8 cellular contexts compared by ENCODE assay signal in the genomic region with DNA sequence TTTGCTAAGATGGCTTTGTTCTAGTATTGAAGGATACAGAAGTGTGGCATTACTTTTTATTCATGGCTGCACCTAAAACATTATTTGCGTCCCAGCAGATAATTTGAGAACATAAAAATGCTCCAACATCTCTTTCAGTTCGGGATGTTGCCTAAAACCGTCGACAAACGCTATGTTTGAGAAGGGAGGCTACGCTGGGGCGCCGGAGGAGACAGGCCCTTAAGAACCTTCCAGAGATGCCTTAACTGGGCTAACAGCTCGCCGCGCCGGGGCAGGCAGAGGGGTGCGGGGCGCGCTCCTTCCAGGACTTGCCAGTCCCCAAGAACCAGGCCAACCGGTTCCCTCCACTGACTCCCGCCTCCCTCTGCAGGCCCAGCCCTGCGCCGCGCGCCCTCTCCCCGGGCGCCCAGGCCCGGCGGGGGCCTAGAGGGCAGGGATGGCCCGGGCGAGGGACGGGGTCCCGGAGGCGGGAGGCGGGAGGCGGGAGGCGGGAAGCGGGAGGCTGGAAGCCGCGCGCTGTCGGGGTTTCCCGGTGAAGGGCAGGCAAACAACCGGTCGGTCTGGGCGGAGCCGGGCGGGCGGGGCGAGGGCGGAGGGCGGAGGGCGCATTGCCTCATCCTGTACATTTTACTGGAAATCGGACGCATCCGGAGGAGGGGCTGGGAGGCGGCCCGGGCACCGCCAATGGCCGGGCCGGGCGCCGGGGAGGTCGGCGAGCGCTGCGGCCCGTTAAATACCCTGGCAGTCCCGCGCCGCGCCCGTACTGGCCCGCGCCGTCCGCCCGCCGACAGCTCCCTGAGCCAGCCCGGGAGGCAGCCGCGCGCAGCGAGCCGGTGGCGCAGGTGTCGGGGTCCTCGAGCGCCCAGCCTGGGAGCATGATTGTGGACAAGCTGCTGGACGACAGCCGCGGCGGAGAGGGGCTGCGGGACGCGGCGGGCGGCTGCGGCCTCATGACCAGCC. TPM values are rescaled to one million over a fixed set of nuclear protein-coding genes. Genes with fewer than 3 reads are reported as not detected.
DNase-seq lines count a peak whose midpoint lies in the region; ATAC-seq and TF ChIP-seq lines count a peak whose summit lies in the region.

A gene with protein sequence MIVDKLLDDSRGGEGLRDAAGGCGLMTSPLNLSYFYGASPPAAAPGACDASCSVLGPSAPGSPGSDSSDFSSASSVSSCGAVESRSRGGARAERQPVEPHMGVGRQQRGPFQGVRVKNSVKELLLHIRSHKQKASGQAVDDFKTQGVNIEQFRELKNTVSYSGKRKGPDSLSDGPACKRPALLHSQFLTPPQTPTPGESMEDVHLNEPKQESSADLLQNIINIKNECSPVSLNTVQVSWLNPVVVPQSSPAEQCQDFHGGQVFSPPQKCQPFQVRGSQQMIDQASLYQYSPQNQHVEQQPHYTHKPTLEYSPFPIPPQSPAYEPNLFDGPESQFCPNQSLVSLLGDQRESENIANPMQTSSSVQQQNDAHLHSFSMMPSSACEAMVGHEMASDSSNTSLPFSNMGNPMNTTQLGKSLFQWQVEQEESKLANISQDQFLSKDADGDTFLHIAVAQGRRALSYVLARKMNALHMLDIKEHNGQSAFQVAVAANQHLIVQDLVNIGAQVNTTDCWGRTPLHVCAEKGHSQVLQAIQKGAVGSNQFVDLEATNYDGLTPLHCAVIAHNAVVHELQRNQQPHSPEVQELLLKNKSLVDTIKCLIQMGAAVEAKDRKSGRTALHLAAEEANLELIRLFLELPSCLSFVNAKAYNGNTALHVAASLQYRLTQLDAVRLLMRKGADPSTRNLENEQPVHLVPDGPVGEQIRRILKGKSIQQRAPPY (plus strand): TSS at position 761 of the 960 bp plus-strand sequence. CDS start 115 bp downstream, at position 876.

- H3K4me3 ChIP-seq in KMS-11 (IDR thresholded peaks at IDR 0.05; ENCODE audit: insufficient read depth, low read depth, low read length) (peak within 1 kb of the TSS; percentile 95), RWPE2 (ENCODE audit: severe bottlenecking) (peak within 1 kb of the TSS; percentile 97), fibroblast of pulmonary artery (replicated peaks; ENCODE audit: low read depth, low read length) (peak within 1 kb of the TSS; percentile 85)

- H3K79me2 ChIP-seq in KMS-11 (ENCODE audit: insufficient read depth, low read depth) = peaks cover 21% of the 10 kb centered on the region; the same call in 1 of the 2 replicates

- peaks cover 27% of the 10 kb centered on the region for H3K4me1 ChIP-seq in KMS-11 (ENCODE audit: low read depth, poor library complexity, severe bottlenecking)
- H3K4me1 ChIP-seq in RWPE2 (ENCODE audit: insufficient read depth, poor library complexity, severe bottlenecking) = peaks cover 10% of the 10 kb centered on the region

- peak within 1 kb of the TSS; percentile 82 for H3K9ac ChIP-seq in KMS-11

- no peaks in the 10 kb centered on the region for H4K20me1 ChIP-seq in KMS-11 (ENCODE audit: insufficient read depth)

- no peaks in the 10 kb centered on the region for H3K9me3 Mint-ChIP-seq in activated T-helper 2 cell treated with anti-CD3 and anti-CD28 coated beads, Interferon-gamma antibody, Interleukin-2, Interleukin-4, amounts not matched to agents 10 μg/mL and 5 μg/mL and 100 μg/mL, durations not matched to agents 14 hours and 24 hours and 36 hours
- no peaks in the 10 kb centered on the region for H3K9me3 Mint-ChIP-seq in natural killer cell

- DNase-seq in DMS79 (lab: John Stamatoyannopoulos, UW) (peak; percentile 56), RWPE2 (ENCODE audit: low spot score) (peak; percentile 93), fibroblast of pulmonary artery (ENCODE audit: low read depth) (peak; percentile 95), natural killer cell (peak; percentile 91)
- peak; percentile 90 for DNase-seq in activated T-helper 2 cell treated with anti-CD3 and anti-CD28 coated beads, Interferon-gamma antibody, Interleukin-2, Interleukin-4, amounts not matched to agents 10 μg/mL and 5 μg/mL and 100 μg/mL, durations not matched to agents 14 hours and 24 hours and 36 hours (ENCODE audit: low spot score)
- peak; percentile 94 for DNase-seq in stimulated activated naive CD4-positive, alpha-beta T cell treated with Interleukin-2 at 50 U/mL for 16 hours (lab: John Stamatoyannopoulos, UW)

- H3K4me2 ChIP-seq in KMS-11 = peak within 1 kb of the TSS; percentile 68

- no peak for TF ChIP-seq CTCF in KMS-11 (conservative IDR thresholded peaks at IDR 0.05; ENCODE audit: low read depth, low read length)
- TF ChIP-seq CTCF in RWPE2 (IDR thresholded peaks at IDR 0.05; ENCODE audit: poor library complexity, severe bottlenecking) = no peak
- no peak for TF ChIP-seq CTCF in fibroblast of pulmonary artery (IDR thresholded peaks at IDR 0.05; ENCODE audit: low read length, missing control alignments)
- TF ChIP-seq CTCF in natural killer cell (IDR thresholded peaks at IDR 0.05) = no peak

- peak within 1 kb of the TSS; percentile 34 for H2AFZ ChIP-seq in KMS-11 (ENCODE audit: low read depth)

- H3K9me3 ChIP-seq in RWPE2 (ENCODE audit: severe bottlenecking) = no peaks in the 10 kb centered on the region

- ATAC-seq in GM21786 (IDR thresholded peaks at IDR 0.05; ENCODE audit: unreplicated experiment) (peak; percentile 71), RWPE2 (ENCODE audit: low read depth) (peak; percentile 89), natural killer cell (peak; percentile 78 to 93 (median 83))

- H3K27ac ChIP-seq in KMS-11 (peak within 1 kb of the TSS; percentile 72), RWPE2 (ENCODE audit: poor library complexity, severe bottlenecking) (peak within 1 kb of the TSS; percentile 71)

- peaks cover 8% of the 10 kb centered on the region; the same call in 1 of the 2 replicates for H3K36me3 ChIP-seq in KMS-11 (ENCODE audit: insufficient read depth)
- peaks cover 30% of the 10 kb centered on the region for H3K36me3 ChIP-seq in RWPE2 (ENCODE audit: low read depth)

- intact Hi-C loops in activated T-helper 2 cell treated with anti-CD3 and anti-CD28 coated beads, Interferon-gamma antibody, Interleukin-2, Interleukin-4, amounts not matched to agents 10 μg/mL and 5 μg/mL and 100 μg/mL, durations not matched to agents 14 hours and 24 hours and 36 hours (cut with micrococcal nuclease) = loop anchor here (1.0 to 2.0 kb wide), 2 partner anchors 13 to 124 kb away; a partner anchor contains a TSS
- intact Hi-C loops in natural killer cell (cut with micrococcal nuclease) = no loop called here

- peak within 1 kb of the TSS; percentile 94 for H3K4me3 Mint-ChIP-seq in activated T-helper 2 cell treated with anti-CD3 and anti-CD28 coated beads, Interferon-gamma antibody, Interleukin-2, Interleukin-4, amounts not matched to agents 10 μg/mL and 5 μg/mL and 100 μg/mL, durations not matched to agents 14 hours and 24 hours and 36 hours (ENCODE audit: low read depth)
- H3K4me3 Mint-ChIP-seq in natural killer cell = peak within 1 kb of the TSS; percentile 94

- peaks cover 59% of the 10 kb centered on the region for H3K36me3 Mint-ChIP-seq in activated T-helper 2 cell treated with anti-CD3 and anti-CD28 coated beads, Interferon-gamma antibody, Interleukin-2, Interleukin-4, amounts not matched to agents 10 μg/mL and 5 μg/mL and 100 μg/mL, durations not matched to agents 14 hours and 24 hours and 36 hours (ENCODE audit: low read depth)
- peaks cover 35% of the 10 kb centered on the region for H3K36me3 Mint-ChIP-seq in natural killer cell

- peaks cover 44% of the 10 kb centered on the region for H3K4me1 Mint-ChIP-seq in activated T-helper 2 cell treated with anti-CD3 and anti-CD28 coated beads, Interferon-gamma antibody, Interleukin-2, Interleukin-4, amounts not matched to agents 10 μg/mL and 5 μg/mL and 100 μg/mL, durations not matched to agents 14 hours and 24 hours and 36 hours (ENCODE audit: low read depth)
- peaks cover 38 to 45% of the 10 kb centered on the region in 2 donors for H3K4me1 Mint-ChIP-seq in natural killer cell

- H3K27me3 ChIP-seq in KMS-11 (ENCODE audit: insufficient read depth, low read depth) (no peaks in the 10 kb centered on the region), RWPE2 (ENCODE audit: insufficient read depth, poor library complexity, severe bottlenecking) (no peaks in the 10 kb centered on the region)

- H3K27ac Mint-ChIP-seq in activated T-helper 2 cell treated with anti-CD3 and anti-CD28 coated beads, Interferon-gamma antibody, Interleukin-2, Interleukin-4, amounts not matched to agents 10 μg/mL and 5 μg/mL and 100 μg/mL, durations not matched to agents 14 hours and 24 hours and 36 hours = peak within 1 kb of the TSS; percentile 97
- H3K27ac Mint-ChIP-seq in natural killer cell = peak within 1 kb of the TSS; percentile 98 to 99

- no peaks in the 10 kb centered on the region for H3K27me3 Mint-ChIP-seq in activated T-helper 2 cell treated with anti-CD3 and anti-CD28 coated beads, Interferon-gamma antibody, Interleukin-2, Interleukin-4, amounts not matched to agents 10 μg/mL and 5 μg/mL and 100 μg/mL, durations not matched to agents 14 hours and 24 hours and 36 hours (ENCODE audit: low read depth)
- no peaks in the 10 kb centered on the region for H3K27me3 Mint-ChIP-seq in natural killer cell (ENCODE audit: low read depth in 2 of 2)

RNA-seq across cellular contexts. Expression of the gene that starts here (rescaled TPM):
- total RNA-seq in activated T-helper 2 cell treated with anti-CD3 and anti-CD28 coated beads, Interferon-gamma antibody, Interleukin-2, Interleukin-4, amounts not matched to agents 10 μg/mL and 5 μg/mL and 100 μg/mL, durations not matched to agents 14 hours and 24 hours and 36 hours = 122 and 140 TPM in 2 replicates
- total RNA-seq in natural killer cell = 100 to 1,000 TPM; 510 to 811 (median 774) TPM

Comparison
In these comparisons a context has a peak if more than half of its experiments do, and no peak if none do; other contexts are left out.
1. Peak in every context shown above with its lines: DNase-seq, ATAC-seq, H3K4me3 ChIP-seq and H3K27ac ChIP-seq.